20 cellular contexts compared by ENCODE assay signal in the genomic region with DNA sequence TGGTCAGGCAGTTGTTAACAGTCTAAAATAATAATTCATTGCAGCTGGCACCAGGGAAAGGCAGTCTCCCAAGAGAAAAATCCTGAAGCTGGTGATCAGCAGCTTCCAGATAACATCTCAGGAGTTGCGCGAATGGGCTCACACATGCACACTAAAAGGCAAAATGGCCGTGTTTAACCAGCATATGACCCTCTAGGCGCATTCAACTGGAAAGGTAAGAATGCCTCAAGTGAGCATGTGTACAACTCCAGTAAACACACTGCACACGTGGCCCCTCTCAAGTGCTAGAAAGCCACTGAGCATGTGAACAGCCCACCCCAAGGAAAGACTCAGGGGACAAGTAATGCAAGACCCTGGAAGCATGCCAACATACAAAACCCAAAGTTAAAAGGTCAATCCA. TPM values are rescaled to one million over a fixed set of nuclear protein-coding genes. Genes with fewer than 3 reads are reported as not detected.
"Had no signal": no experiment of that assay in that cellular context is flagged by ENCODE, and none has a peak within 500 bp of the region (broad histone marks: within the 10 kb centered on the region; RNA-seq: fewer than 3 reads in every experiment).

No MANE protein-coding gene starts in this region.

- H3K9me3 Mint-ChIP-seq: activated CD4-positive, alpha-beta memory T cell treated with anti-CD3 and anti-CD28 coated beads, Interleukin-2, amount 10 ng/mL, durations not matched to agents 7 days and 5 days; activated naive CD8-positive, alpha-beta T cell treated with anti-CD3 and anti-CD28 coated beads for 36 hours; mesothelial cell of epicardium; nephron; stimulated activated memory B cell treated with anti-CD40 and anti-IgM and Interleukin-4, amounts not matched to agents 10 μg/mL and 1 μg/mL and 100 μg/mL, for 72 hours had no signal

- H3K79me2 ChIP-seq: parathyroid adenoma had no signal

- H3K27me3 ChIP-seq: esophagus muscularis mucosa, gastroesophageal sphincter, heart left ventricle, left lung, spleen had no signal

- H3K4me3 Mint-ChIP-seq: activated CD4-positive, alpha-beta memory T cell treated with anti-CD3 and anti-CD28 coated beads, Interleukin-2, amount 10 ng/mL, durations not matched to agents 7 days and 5 days; activated CD8-positive, alpha-beta memory T cell treated with anti-CD3 and anti-CD28 coated beads, Interleukin-2, amount 10 ng/mL, durations not matched to agents 7 days and 5 days; activated naive CD8-positive, alpha-beta T cell treated with anti-CD3 and anti-CD28 coated beads for 36 hours; mesothelial cell of epicardium; nephron; stimulated activated memory B cell treated with anti-CD40 and anti-IgM and Interleukin-4, amounts not matched to agents 10 μg/mL and 1 μg/mL and 100 μg/mL, for 72 hours; WTC11 had no signal

- H3K4me1 ChIP-seq: gastroesophageal sphincter, heart left ventricle, left lung, parathyroid adenoma, spleen had no signal

- H3K9me3 ChIP-seq: esophagus muscularis mucosa, gastroesophageal sphincter, heart left ventricle, left lung, spleen had no signal

- H3K36me3 Mint-ChIP-seq: activated CD8-positive, alpha-beta memory T cell treated with anti-CD3 and anti-CD28 coated beads, Interleukin-2, amount 10 ng/mL, durations not matched to agents 7 days and 5 days; activated naive CD8-positive, alpha-beta T cell treated with anti-CD3 and anti-CD28 coated beads for 36 hours; mesothelial cell of epicardium; stimulated activated memory B cell treated with anti-CD40 and anti-IgM and Interleukin-4, amounts not matched to agents 10 μg/mL and 1 μg/mL and 100 μg/mL, for 72 hours; WTC11 had no signal

- ATAC-seq: activated CD8-positive, alpha-beta memory T cell treated with anti-CD3 and anti-CD28 coated beads, Interleukin-2, amount 10 ng/mL, durations not matched to agents 7 days and 5 days; gastroesophageal sphincter; heart left ventricle; left lung; stimulated activated memory B cell treated with anti-CD40 and anti-IgM and Interleukin-4, amounts not matched to agents 10 μg/mL and 1 μg/mL and 100 μg/mL, for 72 hours had no signal

- H2AFZ ChIP-seq: parathyroid adenoma had no signal

- H3K36me3 ChIP-seq: esophagus muscularis mucosa, gastroesophageal sphincter, heart left ventricle, left lung, spleen had no signal

- H3K4me1 Mint-ChIP-seq: activated CD4-positive, alpha-beta memory T cell treated with anti-CD3 and anti-CD28 coated beads, Interleukin-2, amount 10 ng/mL, durations not matched to agents 7 days and 5 days; activated CD8-positive, alpha-beta memory T cell treated with anti-CD3 and anti-CD28 coated beads, Interleukin-2, amount 10 ng/mL, durations not matched to agents 7 days and 5 days; activated naive CD8-positive, alpha-beta T cell treated with anti-CD3 and anti-CD28 coated beads for 36 hours; nephron; stimulated activated memory B cell treated with anti-CD40 and anti-IgM and Interleukin-4, amounts not matched to agents 10 μg/mL and 1 μg/mL and 100 μg/mL, for 72 hours had no signal

- H3K27ac Mint-ChIP-seq: activated CD4-positive, alpha-beta memory T cell treated with anti-CD3 and anti-CD28 coated beads, Interleukin-2, amount 10 ng/mL, durations not matched to agents 7 days and 5 days; activated CD8-positive, alpha-beta memory T cell treated with anti-CD3 and anti-CD28 coated beads, Interleukin-2, amount 10 ng/mL, durations not matched to agents 7 days and 5 days; activated naive CD8-positive, alpha-beta T cell treated with anti-CD3 and anti-CD28 coated beads for 36 hours; mesothelial cell of epicardium; nephron; stimulated activated memory B cell treated with anti-CD40 and anti-IgM and Interleukin-4, amounts not matched to agents 10 μg/mL and 1 μg/mL and 100 μg/mL, for 72 hours had no signal

- FAIRE-seq: TTC549 had no signal

- H3K27ac ChIP-seq: esophagus muscularis mucosa, gastroesophageal sphincter, heart left ventricle, left lung, parathyroid adenoma, spleen had no signal

- H3K9ac ChIP-seq: parathyroid adenoma had no signal

- H3K4me3 ChIP-seq: esophagus muscularis mucosa, gastroesophageal sphincter, heart left ventricle, left lung, spleen had no signal

- DNase-seq: activated CD4-positive, alpha-beta memory T cell treated with anti-CD3 and anti-CD28 coated beads, Interleukin-2, amount 10 ng/mL, durations not matched to agents 7 days and 5 days; activated CD4-positive, alpha-beta T cell treated with anti-CD3 and anti-CD28 coated beads for 4 hours; activated CD8-positive, alpha-beta memory T cell treated with anti-CD3 and anti-CD28 coated beads, Interleukin-2, amount 10 ng/mL, durations not matched to agents 7 days and 5 days; activated naive CD4-positive, alpha-beta T cell; activated naive CD8-positive, alpha-beta T cell treated with anti-CD3 and anti-CD28 coated beads for 36 hours; amniotic stem cell; effector CD4-positive, alpha-beta T cell; heart left ventricle; kidney; left lung; spleen; stimulated activated CD4-positive, alpha-beta T cell treated with anti-CD3 and anti-CD28 coated beads, Interleukin-4, amount 100 ng/mL, for 4 hours had no signal

RNA-seq across cellular contexts. Expression of gene STPG2, which starts 33.1 kb away (rescaled TPM):
- total RNA-seq: activated CD4-positive, alpha-beta memory T cell treated with anti-CD3 and anti-CD28 coated beads, Interleukin-2, amount 10 ng/mL, durations not matched to agents 7 days and 5 days; activated CD8-positive, alpha-beta memory T cell treated with anti-CD3 and anti-CD28 coated beads, Interleukin-2, amount 10 ng/mL, durations not matched to agents 7 days and 5 days; activated naive CD8-positive, alpha-beta T cell treated with anti-CD3 and anti-CD28 coated beads for 36 hours had no signal
- polyA plus RNA-seq: heart left ventricle had no signal
